Comparison of ENCODE assay signal across 15 cellular contexts in genomic region chr5:154118832-154119442, GRCh38.
A peak's percentile ranks its signal among the peaks of the same experiment; 100 is the strongest.
DNase-seq lines count a peak whose midpoint lies in the region; ATAC-seq and TF ChIP-seq lines count a peak whose summit lies in the region.
"Had no signal": no experiment of that assay in that cellular context is flagged by ENCODE, and none has a peak within 500 bp of the region (broad histone marks: within the 10 kb centered on the region; RNA-seq: fewer than 3 reads in every experiment).

No MANE protein-coding gene starts in this region.

- no peak overlapping the region for H3K4me3 Mint-ChIP-seq in chondrocyte (ENCODE audit: unreplicated experiment)
- H3K4me3 Mint-ChIP-seq in mesothelial cell of epicardium = no peak overlapping the region
- H3K4me3 Mint-ChIP-seq: CD4-positive, alpha-beta T cell; dendritic cell treated with granulocyte-macrophage colony-stimulating factor and Interleukin-4, amounts not matched to agents 40 ng/mL and 50 ng/mL, for 4 days; natural killer cell had no signal

- no peak overlapping the region for H3K27ac ChIP-seq in suprapubic skin
- H3K27ac ChIP-seq: testis had no signal

- TF ChIP-seq CTCF in fibroblast of mammary gland (conservative IDR thresholded peaks at IDR 0.05; ENCODE audit: control insufficient read depth, insufficient read depth, low read depth, low read length) = no peak
- no peak for TF ChIP-seq CTCF in chondrocyte (IDR thresholded peaks at IDR 0.05)
- no peak for TF ChIP-seq CTCF in suprapubic skin (IDR thresholded peaks at IDR 0.05)
- no peak for TF ChIP-seq CTCF in mesothelial cell of epicardium (IDR thresholded peaks at IDR 0.05; ENCODE audit: unreplicated experiment)

- no peaks in the 10 kb centered on the region for H3K9me3 ChIP-seq in suprapubic skin
- H3K9me3 ChIP-seq: HAP-1, testis had no signal

- no peak for TF ChIP-seq EP300 in suprapubic skin (IDR thresholded peaks at IDR 0.05)

- TF ChIP-seq POLR2A in suprapubic skin (IDR thresholded peaks at IDR 0.05) = no peak

- H3K4me1 ChIP-seq in suprapubic skin = no peaks in the 10 kb centered on the region
- H3K4me1 ChIP-seq: HAP-1, testis had no signal

- DNase-seq in AG08396 (ENCODE audit: low spot score) = peak; percentile 41
- peak; percentile 31 for DNase-seq in NCI-H187 (lab: John Stamatoyannopoulos, UW)
- DNase-seq in fibroblast of mammary gland (ENCODE audit: low read depth) = peak; percentile 12
- DNase-seq in chondrocyte (ENCODE audit: low spot score) = no peak
- DNase-seq in suprapubic skin (ENCODE audit: low spot score in 2 of 2) = no peak
- DNase-seq in mesothelial cell of epicardium (ENCODE audit: low spot score in 2 of 2, unreplicated experiment in 2 of 2) = no peak
- DNase-seq: CD4-positive, alpha-beta T cell; natural killer cell; stimulated activated CD4-positive, alpha-beta T cell treated with anti-CD3 and anti-CD28 coated beads, Interleukin-2, amount 100 ng/mL, for 24 hours; testis had no signal

- no peak overlapping the region for H3K27ac Mint-ChIP-seq in chondrocyte (ENCODE audit: unreplicated experiment)
- H3K27ac Mint-ChIP-seq in mesothelial cell of epicardium = no peak overlapping the region
- H3K27ac Mint-ChIP-seq: CD4-positive, alpha-beta T cell; dendritic cell treated with granulocyte-macrophage colony-stimulating factor and Interleukin-4, amounts not matched to agents 40 ng/mL and 50 ng/mL, for 4 days; natural killer cell had no signal

- no peaks in the 10 kb centered on the region for H3K27me3 ChIP-seq in suprapubic skin
- H3K27me3 ChIP-seq: testis had no signal

- H3K4me3 ChIP-seq in fibroblast of mammary gland (ENCODE audit: control insufficient read depth, low read depth, low read length) = no peak overlapping the region
- H3K4me3 ChIP-seq in suprapubic skin = no peak overlapping the region
- H3K4me3 ChIP-seq: HAP-1, testis had no signal

- ATAC-seq in GM18868 (IDR thresholded peaks at IDR 0.05; ENCODE audit: unreplicated experiment) (peak; percentile 56), HG03196 (IDR thresholded peaks at IDR 0.05; ENCODE audit: unreplicated experiment) (no peak)
- ATAC-seq: activated CD4-positive, CD25-positive, alpha-beta regulatory T cell treated with anti-CD3 and anti-CD28 coated beads, Interleukin-2, amount 50 U/mL, for 24 hours; natural killer cell had no signal

- peaks cover 6% of the 10 kb centered on the region for H3K9me3 Mint-ChIP-seq in chondrocyte (ENCODE audit: low read depth)
- H3K9me3 Mint-ChIP-seq in mesothelial cell of epicardium = peaks cover 6% of the 10 kb centered on the region
- H3K9me3 Mint-ChIP-seq: dendritic cell treated with granulocyte-macrophage colony-stimulating factor and Interleukin-4, amounts not matched to agents 40 ng/mL and 50 ng/mL, for 4 days; natural killer cell had no signal

- no peaks in the 10 kb centered on the region for H3K27me3 Mint-ChIP-seq in chondrocyte (ENCODE audit: low read depth)
- H3K27me3 Mint-ChIP-seq in mesothelial cell of epicardium (ENCODE audit: low read depth) = no peaks in the 10 kb centered on the region

- no peaks in the 10 kb centered on the region for H3K36me3 ChIP-seq in suprapubic skin
- H3K36me3 ChIP-seq: HAP-1 had no signal

- 78% methylated on average over 6 of the region's 6 CpGs for WGBS in suprapubic skin

- H3K4me1 Mint-ChIP-seq in chondrocyte (ENCODE audit: low read depth) (peaks cover 6% of the 10 kb centered on the region), mesothelial cell of epicardium (no peaks in the 10 kb centered on the region)
- H3K4me1 Mint-ChIP-seq: natural killer cell had no signal

- H3K36me3 Mint-ChIP-seq in chondrocyte (ENCODE audit: low read depth) (peaks cover 9% of the 10 kb centered on the region), mesothelial cell of epicardium (peaks cover 5% of the 10 kb centered on the region)

Comparison
In these comparisons a context has a peak if more than half of its experiments do, and no peak if none do; other contexts are left out.
1. DNase-seq: peak in AG08396 (single experiment), NCI-H187 (2 of 2) and fibroblast of mammary gland (single experiment); none in chondrocyte (single experiment), suprapubic skin (0 of 2) and mesothelial cell of epicardium (0 of 2).